ENCODE assay signal across 1 cellular context in genomic region chr12:30945443-30946164, GRCh38.
TF ChIP-seq lines count a peak whose summit lies in the region.

No MANE protein-coding gene starts in this region.

TF ChIP-seq in GM23338, 12 proteins besides CTCF, POLR2A, EP300 and RAD21:
- no peak for TF ChIP-seq ZNF462 (CRISPR knock-in tag; IDR thresholded peaks at IDR 0.05)
- no peak for TF ChIP-seq CREB1 (CRISPR knock-in tag; IDR thresholded peaks at IDR 0.05; ENCODE audit: low read depth)
- TF ChIP-seq NANOG (IDR thresholded peaks at IDR 0.05; ENCODE audit: borderline replicate concordance), result no peak
- no peak for TF ChIP-seq JUNB (IDR thresholded peaks at IDR 0.05; ENCODE audit: unreplicated experiment)
- no peak for TF ChIP-seq EZH2phosphoT487 (IDR thresholded peaks at IDR 0.05; ENCODE audit: unreplicated experiment)
- TF ChIP-seq EZH2 (IDR thresholded peaks at IDR 0.05; ENCODE audit: low read depth, unreplicated experiment), result no peak
- no peak for TF ChIP-seq STAT1 (IDR thresholded peaks at IDR 0.05; ENCODE audit: unreplicated experiment)
- TF ChIP-seq, protein P1, sequence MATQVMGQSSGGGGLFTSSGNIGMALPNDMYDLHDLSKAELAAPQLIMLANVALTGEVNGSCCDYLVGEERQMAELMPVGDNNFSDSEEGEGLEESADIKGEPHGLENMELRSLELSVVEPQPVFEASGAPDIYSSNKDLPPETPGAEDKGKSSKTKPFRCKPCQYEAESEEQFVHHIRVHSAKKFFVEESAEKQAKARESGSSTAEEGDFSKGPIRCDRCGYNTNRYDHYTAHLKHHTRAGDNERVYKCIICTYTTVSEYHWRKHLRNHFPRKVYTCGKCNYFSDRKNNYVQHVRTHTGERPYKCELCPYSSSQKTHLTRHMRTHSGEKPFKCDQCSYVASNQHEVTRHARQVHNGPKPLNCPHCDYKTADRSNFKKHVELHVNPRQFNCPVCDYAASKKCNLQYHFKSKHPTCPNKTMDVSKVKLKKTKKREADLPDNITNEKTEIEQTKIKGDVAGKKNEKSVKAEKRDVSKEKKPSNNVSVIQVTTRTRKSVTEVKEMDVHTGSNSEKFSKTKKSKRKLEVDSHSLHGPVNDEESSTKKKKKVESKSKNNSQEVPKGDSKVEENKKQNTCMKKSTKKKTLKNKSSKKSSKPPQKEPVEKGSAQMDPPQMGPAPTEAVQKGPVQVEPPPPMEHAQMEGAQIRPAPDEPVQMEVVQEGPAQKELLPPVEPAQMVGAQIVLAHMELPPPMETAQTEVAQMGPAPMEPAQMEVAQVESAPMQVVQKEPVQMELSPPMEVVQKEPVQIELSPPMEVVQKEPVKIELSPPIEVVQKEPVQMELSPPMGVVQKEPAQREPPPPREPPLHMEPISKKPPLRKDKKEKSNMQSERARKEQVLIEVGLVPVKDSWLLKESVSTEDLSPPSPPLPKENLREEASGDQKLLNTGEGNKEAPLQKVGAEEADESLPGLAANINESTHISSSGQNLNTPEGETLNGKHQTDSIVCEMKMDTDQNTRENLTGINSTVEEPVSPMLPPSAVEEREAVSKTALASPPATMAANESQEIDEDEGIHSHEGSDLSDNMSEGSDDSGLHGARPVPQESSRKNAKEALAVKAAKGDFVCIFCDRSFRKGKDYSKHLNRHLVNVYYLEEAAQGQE (IDR thresholded peaks at IDR 0.05; ENCODE audit: unreplicated experiment), result no peak
- TF ChIP-seq, protein P2, sequence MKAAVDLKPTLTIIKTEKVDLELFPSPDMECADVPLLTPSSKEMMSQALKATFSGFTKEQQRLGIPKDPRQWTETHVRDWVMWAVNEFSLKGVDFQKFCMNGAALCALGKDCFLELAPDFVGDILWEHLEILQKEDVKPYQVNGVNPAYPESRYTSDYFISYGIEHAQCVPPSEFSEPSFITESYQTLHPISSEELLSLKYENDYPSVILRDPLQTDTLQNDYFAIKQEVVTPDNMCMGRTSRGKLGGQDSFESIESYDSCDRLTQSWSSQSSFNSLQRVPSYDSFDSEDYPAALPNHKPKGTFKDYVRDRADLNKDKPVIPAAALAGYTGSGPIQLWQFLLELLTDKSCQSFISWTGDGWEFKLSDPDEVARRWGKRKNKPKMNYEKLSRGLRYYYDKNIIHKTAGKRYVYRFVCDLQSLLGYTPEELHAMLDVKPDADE (IDR thresholded peaks at IDR 0.05), result no peak
- no peak for TF ChIP-seq ZNF331 (CRISPR knock-in tag; IDR thresholded peaks at IDR 0.05; ENCODE audit: low read depth)
- TF ChIP-seq POLR2AphosphoS5 (IDR thresholded peaks at IDR 0.05; ENCODE audit: low read depth), result no peak
